Comparison of ENCODE assay signal across 8 cellular contexts in the genomic region with DNA sequence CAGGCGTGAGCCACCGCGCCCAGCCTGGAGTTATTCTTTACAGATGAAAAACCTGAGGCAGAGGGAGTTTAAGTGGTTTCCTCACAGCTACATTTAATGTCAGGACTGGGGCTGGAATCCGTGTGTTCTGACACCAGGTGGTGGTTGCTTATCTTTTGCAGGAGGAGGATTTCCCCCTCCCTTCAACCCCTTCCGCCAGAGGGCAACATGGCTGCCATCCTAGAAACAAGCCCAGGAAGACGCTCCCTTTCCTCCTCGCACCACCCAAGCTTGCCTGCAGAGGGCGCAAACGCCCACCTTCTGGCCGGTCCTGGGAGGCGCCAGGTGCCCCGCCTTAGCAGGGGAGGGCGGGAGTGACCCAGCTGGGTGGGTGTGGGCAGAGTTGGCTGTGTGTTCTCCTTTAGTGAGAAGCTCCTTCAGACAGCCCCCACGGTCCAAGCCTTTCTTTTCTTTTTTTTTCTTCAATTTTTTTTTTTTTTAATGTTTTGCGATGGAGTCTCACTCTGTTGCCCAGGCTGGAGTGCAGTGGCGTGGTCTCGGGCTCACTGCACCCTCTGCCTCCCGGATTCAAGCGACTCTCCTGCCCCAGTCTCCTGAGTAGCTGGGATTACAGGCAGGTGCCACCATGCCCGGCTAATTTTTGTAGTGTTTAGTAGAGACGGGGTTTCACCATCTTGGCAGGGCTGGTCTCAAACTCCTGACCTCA.
A peak's percentile ranks its signal among the peaks of the same experiment; 100 is the strongest.
DNase-seq lines count a peak whose midpoint lies in the region; ATAC-seq and TF ChIP-seq lines count a peak whose summit lies in the region.

No MANE protein-coding gene starts in this region.

- H3K4me1 Mint-ChIP-seq in central memory CD8-positive, alpha-beta T cell, result peaks cover 13% of the 10 kb centered on the region

- H3K4me3 ChIP-seq in GM12864 (ENCODE audit: low read depth, low read length), result no peak overlapping the region

- ATAC-seq in HG03457 (IDR thresholded peaks at IDR 0.05; ENCODE audit: unreplicated experiment) (peak; percentile 59), HG03469 (IDR thresholded peaks at IDR 0.05; ENCODE audit: unreplicated experiment) (no peak)
- ATAC-seq in central memory CD8-positive, alpha-beta T cell (replicated peaks; ENCODE audit: extremely low read depth, poor library complexity, severe bottlenecking), result peak; percentile 95

- no peaks in the 10 kb centered on the region for H3K27me3 Mint-ChIP-seq in central memory CD8-positive, alpha-beta T cell

- no peak overlapping the region for H3K4me3 Mint-ChIP-seq in central memory CD8-positive, alpha-beta T cell

- TF ChIP-seq CTCF in GM12864 (IDR thresholded peaks at IDR 0.05; ENCODE audit: low read depth, low read length, missing control alignments), result peak; percentile 88

- H3K36me3 Mint-ChIP-seq in central memory CD8-positive, alpha-beta T cell (ENCODE audit: insufficient read depth), result peaks cover 3% of the 10 kb centered on the region

- H3K9me3 Mint-ChIP-seq in central memory CD8-positive, alpha-beta T cell, result no peaks in the 10 kb centered on the region

- no peak overlapping the region for H3K27ac Mint-ChIP-seq in central memory CD8-positive, alpha-beta T cell (ENCODE audit: low read depth)

- DNase-seq in GM12864 (ENCODE audit: low read depth) (peak; percentile 47), NCI-H524 treated with DMSO at 0.1 percent for 48 hours (lab: John Stamatoyannopoulos, UW) (peak; percentile 63), kidney glomerular epithelial cell (lab: John Stamatoyannopoulos, UW) (peak; percentile 72)
- peak; percentile 91 for DNase-seq in activated CD4-positive, CD25-positive, alpha-beta regulatory T cell treated with anti-CD3 and anti-CD28 coated beads, Interleukin-2, amount 50 U/mL, for 72 hours
- DNase-seq in central memory CD8-positive, alpha-beta T cell (ENCODE audit: low spot score in 2 of 2), result peak; percentile 89 to 92
- DNase-seq in stimulated activated CD4-positive, alpha-beta T cell treated with anti-CD3 and anti-CD28 coated beads, Interleukin-1b, Interleukin-23, amount 100 ng/mL, for 48 hours, result peak; percentile 91
